2 cellular contexts compared by ENCODE assay signal in genomic region chr12:106287364-106287763, GRCh38.
TF ChIP-seq lines count a peak whose summit lies in the region.

No MANE protein-coding gene starts in this region.

TF ChIP-seq in IMR-90, 13 proteins besides CTCF, POLR2A, EP300 and RAD21:
- TF ChIP-seq CEBPB (IDR thresholded peaks at IDR 0.05; ENCODE audit: low read depth, low read length) (no peak), MXI1 (IDR thresholded peaks at IDR 0.05; ENCODE audit: borderline replicate concordance, low read depth, low read length) (no peak), ELK1 (IDR thresholded peaks at IDR 0.05; ENCODE audit: borderline replicate concordance, low read depth, low read length) (no peak), NFE2L2 (IDR thresholded peaks at IDR 0.05; ENCODE audit: low read depth, low read length) (no peak), USF2 (IDR thresholded peaks at IDR 0.05; ENCODE audit: low read depth, low read length) (no peak), MAZ (IDR thresholded peaks at IDR 0.05; ENCODE audit: borderline replicate concordance, low read depth, low read length) (no peak), MAFK (IDR thresholded peaks at IDR 0.05; ENCODE audit: low read depth, low read length) (no peak), FOS (IDR thresholded peaks at IDR 0.05; ENCODE audit: low read depth, low read length) (no peak), RCOR1 (IDR thresholded peaks at IDR 0.05; ENCODE audit: insufficient replicate concordance, low read length) (no peak), CHD1 (IDR thresholded peaks at IDR 0.05; ENCODE audit: low read depth, low read length) (no peak), RFX5 (IDR thresholded peaks at IDR 0.05; ENCODE audit: low read depth, low read length) (no peak), BHLHE40 (IDR thresholded peaks at IDR 0.05; ENCODE audit: low read depth, low read length) (no peak), SMC3 (IDR thresholded peaks at IDR 0.05; ENCODE audit: low read depth, low read length) (no peak)

TF ChIP-seq in GM23338, 12 proteins besides CTCF, POLR2A, EP300 and RAD21:
- TF ChIP-seq REST (IDR thresholded peaks at IDR 0.05; ENCODE audit: unreplicated experiment): no peak
- TF ChIP-seq, protein P1, sequence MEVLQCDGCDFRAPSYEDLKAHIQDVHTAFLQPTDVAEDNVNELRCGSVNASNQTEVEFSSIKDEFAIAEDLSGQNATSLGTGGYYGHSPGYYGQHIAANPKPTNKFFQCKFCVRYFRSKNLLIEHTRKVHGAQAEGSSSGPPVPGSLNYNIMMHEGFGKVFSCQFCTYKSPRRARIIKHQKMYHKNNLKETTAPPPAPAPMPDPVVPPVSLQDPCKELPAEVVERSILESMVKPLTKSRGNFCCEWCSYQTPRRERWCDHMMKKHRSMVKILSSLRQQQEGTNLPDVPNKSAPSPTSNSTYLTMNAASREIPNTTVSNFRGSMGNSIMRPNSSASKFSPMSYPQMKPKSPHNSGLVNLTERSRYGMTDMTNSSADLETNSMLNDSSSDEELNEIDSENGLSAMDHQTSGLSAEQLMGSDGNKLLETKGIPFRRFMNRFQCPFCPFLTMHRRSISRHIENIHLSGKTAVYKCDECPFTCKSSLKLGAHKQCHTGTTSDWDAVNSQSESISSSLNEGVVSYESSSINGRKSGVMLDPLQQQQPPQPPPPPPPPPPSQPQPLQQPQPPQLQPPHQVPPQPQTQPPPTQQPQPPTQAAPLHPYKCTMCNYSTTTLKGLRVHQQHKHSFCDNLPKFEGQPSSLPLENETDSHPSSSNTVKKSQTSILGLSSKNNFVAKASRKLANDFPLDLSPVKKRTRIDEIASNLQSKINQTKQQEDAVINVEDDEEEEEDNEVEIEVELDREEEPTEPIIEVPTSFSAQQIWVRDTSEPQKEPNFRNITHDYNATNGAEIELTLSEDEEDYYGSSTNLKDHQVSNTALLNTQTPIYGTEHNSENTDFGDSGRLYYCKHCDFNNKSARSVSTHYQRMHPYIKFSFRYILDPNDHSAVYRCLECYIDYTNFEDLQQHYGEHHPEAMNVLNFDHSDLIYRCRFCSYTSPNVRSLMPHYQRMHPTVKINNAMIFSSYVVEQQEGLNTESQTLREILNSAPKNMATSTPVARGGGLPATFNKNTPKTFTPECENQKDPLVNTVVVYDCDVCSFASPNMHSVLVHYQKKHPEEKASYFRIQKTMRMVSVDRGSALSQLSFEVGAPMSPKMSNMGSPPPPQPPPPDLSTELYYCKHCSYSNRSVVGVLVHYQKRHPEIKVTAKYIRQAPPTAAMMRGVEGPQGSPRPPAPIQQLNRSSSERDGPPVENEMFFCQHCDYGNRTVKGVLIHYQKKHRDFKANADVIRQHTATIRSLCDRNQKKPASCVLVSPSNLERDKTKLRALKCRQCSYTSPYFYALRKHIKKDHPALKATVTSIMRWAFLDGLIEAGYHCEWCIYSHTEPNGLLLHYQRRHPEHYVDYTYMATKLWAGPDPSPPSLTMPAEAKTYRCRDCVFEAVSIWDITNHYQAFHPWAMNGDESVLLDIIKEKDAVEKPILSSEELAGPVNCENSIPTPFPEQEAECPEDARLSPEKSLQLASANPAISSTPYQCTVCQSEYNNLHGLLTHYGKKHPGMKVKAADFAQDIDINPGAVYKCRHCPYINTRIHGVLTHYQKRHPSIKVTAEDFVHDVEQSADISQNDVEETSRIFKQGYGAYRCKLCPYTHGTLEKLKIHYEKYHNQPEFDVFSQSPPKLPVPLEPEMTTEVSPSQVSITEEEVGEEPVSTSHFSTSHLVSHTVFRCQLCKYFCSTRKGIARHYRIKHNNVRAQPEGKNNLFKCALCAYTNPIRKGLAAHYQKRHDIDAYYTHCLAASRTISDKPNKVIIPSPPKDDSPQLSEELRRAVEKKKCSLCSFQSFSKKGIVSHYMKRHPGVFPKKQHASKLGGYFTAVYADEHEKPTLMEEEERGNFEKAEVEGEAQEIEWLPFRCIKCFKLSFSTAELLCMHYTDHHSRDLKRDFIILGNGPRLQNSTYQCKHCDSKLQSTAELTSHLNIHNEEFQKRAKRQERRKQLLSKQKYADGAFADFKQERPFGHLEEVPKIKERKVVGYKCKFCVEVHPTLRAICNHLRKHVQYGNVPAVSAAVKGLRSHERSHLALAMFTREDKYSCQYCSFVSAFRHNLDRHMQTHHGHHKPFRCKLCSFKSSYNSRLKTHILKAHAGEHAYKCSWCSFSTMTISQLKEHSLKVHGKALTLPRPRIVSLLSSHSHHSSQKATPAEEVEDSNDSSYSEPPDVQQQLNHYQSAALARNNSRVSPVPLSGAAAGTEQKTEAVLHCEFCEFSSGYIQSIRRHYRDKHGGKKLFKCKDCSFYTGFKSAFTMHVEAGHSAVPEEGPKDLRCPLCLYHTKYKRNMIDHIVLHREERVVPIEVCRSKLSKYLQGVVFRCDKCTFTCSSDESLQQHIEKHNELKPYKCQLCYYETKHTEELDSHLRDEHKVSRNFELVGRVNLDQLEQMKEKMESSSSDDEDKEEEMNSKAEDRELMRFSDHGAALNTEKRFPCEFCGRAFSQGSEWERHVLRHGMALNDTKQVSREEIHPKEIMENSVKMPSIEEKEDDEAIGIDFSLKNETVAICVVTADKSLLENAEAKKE (CRISPR knock-in tag; IDR thresholded peaks at IDR 0.05): no peak
- no peak for TF ChIP-seq ZNF114 (CRISPR knock-in tag; IDR thresholded peaks at IDR 0.05)
- TF ChIP-seq ETS1 (IDR thresholded peaks at IDR 0.05): no peak
- TF ChIP-seq EZH2 (IDR thresholded peaks at IDR 0.05; ENCODE audit: low read depth, unreplicated experiment): no peak
- no peak for TF ChIP-seq STAT1 (IDR thresholded peaks at IDR 0.05; ENCODE audit: unreplicated experiment)
- TF ChIP-seq ZNF331 (CRISPR knock-in tag; IDR thresholded peaks at IDR 0.05; ENCODE audit: low read depth): no peak
